Comparison of ENCODE assay signal across 22 cellular contexts in genomic region chr4:6128221-6128871, GRCh38.
DNase-seq lines count a peak whose midpoint lies in the region; ATAC-seq and TF ChIP-seq lines count a peak whose summit lies in the region.
"Had no signal": no experiment of that assay in that cellular context is flagged by ENCODE, and none has a peak within 500 bp of the region (broad histone marks: within the 10 kb centered on the region; RNA-seq: fewer than 3 reads in every experiment).

No MANE protein-coding gene starts in this region.

- peak; percentile 21 for DNase-seq in CD14-positive monocyte (ENCODE audit: low spot score)
- peak; percentile 89 for DNase-seq in NCI-H1092 (lab: John Stamatoyannopoulos, UW)
- peak; percentile 77 for DNase-seq in NCI-H345 (lab: John Stamatoyannopoulos, UW)
- peak; percentile 65 for DNase-seq in chondrocyte (ENCODE audit: low spot score)
- no peak for DNase-seq in activated CD4-positive, CD25-positive, alpha-beta regulatory T cell (lab: John Stamatoyannopoulos, UW)
- no peak for DNase-seq in globus pallidus (ENCODE audit: low spot score)
- DNase-seq: activated CD4-positive, alpha-beta T cell treated with anti-CD3 and anti-CD28 coated beads, Interleukin-2, amount 50 U/mL, for 1 hour; Calu3; cortex of kidney; EL; endodermal cell; left lung; NCI-H510A treated with DMSO at 0.1 percent for 48 hours; ovary; stimulated activated CD4-positive, alpha-beta T cell treated with anti-CD3 and anti-CD28 coated beads, Interleukin-12 subunit alpha, Interleukin-12 subunit beta, amount 100 ng/mL, for 4 hours; stimulated activated CD4-positive, alpha-beta T cell treated with anti-CD3 and anti-CD28 coated beads, Interleukin-4, amount 100 ng/mL, for 24 hours; stimulated activated naive CD4-positive, alpha-beta T cell; WERI-Rb-1 had no signal

- H3K9me3 Mint-ChIP-seq in CD14-positive monocyte (no peaks in the 10 kb centered on the region), chondrocyte (ENCODE audit: low read depth) (no peaks in the 10 kb centered on the region)
- H3K9me3 Mint-ChIP-seq: activated naive CD4-positive, alpha-beta T cell treated with anti-CD3 and anti-CD28 coated beads, Interleukin-2, amount 50 U/mL, for 24 hours had no signal

- H3K27me3 Mint-ChIP-seq in CD14-positive monocyte (ENCODE audit: low read depth in 3 of 3), result peaks cover 2 to 6% (median 3%) of the 10 kb centered on the region in 3 donors
- peaks cover 24% of the 10 kb centered on the region for H3K27me3 Mint-ChIP-seq in chondrocyte (ENCODE audit: low read depth)

- no peaks in the 10 kb centered on the region for H3K36me3 Mint-ChIP-seq in CD14-positive monocyte
- no peaks in the 10 kb centered on the region for H3K36me3 Mint-ChIP-seq in chondrocyte (ENCODE audit: low read depth)
- H3K36me3 Mint-ChIP-seq: activated naive CD4-positive, alpha-beta T cell treated with anti-CD3 and anti-CD28 coated beads, Interleukin-2, amount 50 U/mL, for 24 hours had no signal

- H3K4me3 Mint-ChIP-seq in CD14-positive monocyte, result no peak overlapping the region
- no peak overlapping the region for H3K4me3 Mint-ChIP-seq in chondrocyte (ENCODE audit: unreplicated experiment)
- H3K4me3 Mint-ChIP-seq: activated naive CD4-positive, alpha-beta T cell treated with anti-CD3 and anti-CD28 coated beads, Interleukin-2, amount 50 U/mL, for 24 hours; endodermal cell had no signal

- H3K27ac Mint-ChIP-seq in CD14-positive monocyte (no peak overlapping the region), chondrocyte (ENCODE audit: unreplicated experiment) (no peak overlapping the region)
- H3K27ac Mint-ChIP-seq: activated naive CD4-positive, alpha-beta T cell treated with anti-CD3 and anti-CD28 coated beads, Interleukin-2, amount 50 U/mL, for 24 hours; endodermal cell had no signal

- H3K4me1 Mint-ChIP-seq in CD14-positive monocyte, result no peaks in the 10 kb centered on the region
- H3K4me1 Mint-ChIP-seq in chondrocyte (ENCODE audit: low read depth), result no peaks in the 10 kb centered on the region
- H3K4me1 Mint-ChIP-seq: activated naive CD4-positive, alpha-beta T cell treated with anti-CD3 and anti-CD28 coated beads, Interleukin-2, amount 50 U/mL, for 24 hours had no signal

- TF ChIP-seq CTCF in CD14-positive monocyte (IDR thresholded peaks at IDR 0.05), result no peak
- TF ChIP-seq CTCF in chondrocyte (IDR thresholded peaks at IDR 0.05), result no peak

- ATAC-seq in GM19395 (IDR thresholded peaks at IDR 0.05; ENCODE audit: unreplicated experiment) (no peak), GM19463 (IDR thresholded peaks at IDR 0.05; ENCODE audit: unreplicated experiment) (no peak)
- ATAC-seq: gastroesophageal sphincter, left lung had no signal

- intact Hi-C loops in CD14-positive monocyte (cut with micrococcal nuclease), result no loop called here

Comparison
In these comparisons a context has a peak if more than half of its experiments do, and no peak if none do; other contexts are left out.
1. DNase-seq: peak in CD14-positive monocyte (single experiment), NCI-H1092 (single experiment), NCI-H345 (single experiment) and chondrocyte (single experiment); none in activated CD4-positive, CD25-positive, alpha-beta regulatory T cell (0 of 4) and globus pallidus (single experiment).